25 cellular contexts compared by ENCODE assay signal in genomic region chr5:93741136-93741811, GRCh38. TPM values are rescaled to one million over a fixed set of nuclear protein-coding genes. Genes with fewer than 3 reads are reported as not detected.
A peak's percentile ranks its signal among the peaks of the same experiment; 100 is the strongest.
DNase-seq lines count a peak whose midpoint lies in the region; ATAC-seq, FAIRE-seq and TF ChIP-seq lines count a peak whose summit lies in the region.
"Had no signal": no experiment of that assay in that cellular context is flagged by ENCODE, and none has a peak within 500 bp of the region (broad histone marks: within the 10 kb centered on the region; RNA-seq: fewer than 3 reads in every experiment).

TSS of gene POU5F2 (minus strand) at chr5:93741600. CDS start at chr5:93741563, 37 bp downstream.

- intact Hi-C loops in Panc1 (cut with micrococcal nuclease; ENCODE audit: unreplicated experiment) (no loop called here), HepG2 (cut with micrococcal nuclease; ENCODE audit: unreplicated experiment) (no loop called here)

- H3K4me1 ChIP-seq in Panc1 (ENCODE audit: control insufficient read depth, insufficient read depth, low read length): no peaks in the 10 kb centered on the region
- no peaks in the 10 kb centered on the region for H3K4me1 ChIP-seq in HepG2 (ENCODE audit: insufficient read depth, low read length)
- H3K4me1 ChIP-seq: esophagus muscularis mucosa, gastrocnemius medialis, thyroid gland had no signal

- H4K20me1 ChIP-seq in HepG2 (ENCODE audit: insufficient read depth, low read length): no peaks in the 10 kb centered on the region

- WGBS in HepG2 (ENCODE audit: low lambda C conversion rate): 91% methylated on average over 12 of the region's 29 CpGs

- in situ Hi-C loops in Panc1 (cut with HindIII; ENCODE audit: low pct_unique_long_range_greater_than_20kb, low sequenced_read_pairs) (no loop called here), HepG2 (cut with HindIII; ENCODE audit: extremely low pct_ligation_motif_present, low pct_unique_long_range_greater_than_20kb) (no loop called here)

- no peaks in the 10 kb centered on the region for H3K27me3 ChIP-seq in Panc1 (ENCODE audit: control insufficient read depth, insufficient read depth, low read length)
- no peaks in the 10 kb centered on the region for H3K27me3 ChIP-seq in HepG2 (ENCODE audit: control insufficient read depth in 1 of 2, insufficient read depth in 2 of 2, low read length in 2 of 2)
- H3K27me3 ChIP-seq: esophagus muscularis mucosa, gastrocnemius medialis, thyroid gland had no signal

- BruUV-seq in Panc1 (replicated peaks; lab: Mats Ljungman, UMichigan): no TSS peak
- no TSS peak for BruUV-seq in HepG2 (replicated peaks; lab: Mats Ljungman, UMichigan)

- no peak within 1 kb of the TSS for H3K9ac ChIP-seq in HepG2 (ENCODE audit: insufficient read depth, low read depth, low read length)

- no peak within 1 kb of the TSS for H3K27ac ChIP-seq in Panc1 (ENCODE audit: low read length)
- no peak within 1 kb of the TSS for H3K27ac ChIP-seq in HepG2 (ENCODE audit: extremely low read length, insufficient read depth, low read length)
- H3K27ac ChIP-seq: esophagus muscularis mucosa, gastrocnemius medialis, thyroid gland had no signal

- ATAC-seq in Panc1: no peak
- peak; percentile 31; the same call in 2 of the 3 replicates for ATAC-seq in HepG2
- ATAC-seq: activated CD8-positive, alpha-beta memory T cell treated with anti-CD3 and anti-CD28 coated beads, Interleukin-2, amount 10 ng/mL, durations not matched to agents 7 days and 5 days; activated T-helper 17 cell treated with anti-CD3 and anti-CD28 coated beads, Interleukin-2, amount 50 U/mL, for 72 hours; gastrocnemius medialis had no signal

- H3K4me2 ChIP-seq in HepG2 (ENCODE audit: low read depth, low read length): no peak within 1 kb of the TSS

- H2AFZ ChIP-seq in HepG2 (ENCODE audit: low read length): no peak within 1 kb of the TSS

- TF ChIP-seq EP300 in HepG2 (IDR thresholded peaks at IDR 0.05; ENCODE audit: low read depth in 2 of 2, low read length in 2 of 2) (no peak), HepG2 (CRISPR knock-in tag; IDR thresholded peaks at IDR 0.05; ENCODE audit: borderline replicate concordance) (no peak)

- POLR2A ChIA-PET in Panc1 (lab: Charles Lee) (no interaction called here), HepG2 (lab: Yijun Ruan, JAX) (no interaction called here)

- no peak for TF ChIP-seq RAD21 in HepG2 (CRISPR knock-in tag; IDR thresholded peaks at IDR 0.05)

- H3K4me3 ChIP-seq in Panc1 (ENCODE audit: low read depth in 2 of 2, low read length in 2 of 2): no peak within 1 kb of the TSS
- no peak within 1 kb of the TSS for H3K4me3 ChIP-seq in HepG2 (replicated peaks in 1 of 3; ENCODE audit: insufficient read depth in 1 of 3, low read depth in 2 of 3, low read length in 3 of 3)
- H3K4me3 ChIP-seq: esophagus muscularis mucosa, gastrocnemius medialis, thyroid gland had no signal

- no peak for TF ChIP-seq POLR2A in HepG2 (IDR thresholded peaks at IDR 0.05; ENCODE audit: insufficient read depth in 1 of 2, low read depth in 2 of 2, low read length in 2 of 2)

- peak; percentile 11 for DNase-seq in stimulated activated CD4-positive, alpha-beta T cell treated with anti-CD3 and anti-CD28 coated beads, Interleukin-15, amount 100 ng/mL, for 24 hours
- no peak for DNase-seq in stimulated activated CD4-positive, alpha-beta T cell treated with anti-CD3 and anti-CD28 coated beads, Interleukin-4, amount 100 ng/mL, for 1 hour
- DNase-seq in Panc1 (ENCODE audit: low read depth, low spot score) (no peak), HepG2 (ENCODE audit: low spot score) (no peak), T1000 (lab: John Stamatoyannopoulos, UW) (no peak), SK-N-DZ (ENCODE audit: low spot score) (no peak), DMS153 treated with DMSO at 0.1 percent for 48 hours (lab: John Stamatoyannopoulos, UW; ENCODE audit: unreplicated experiment) (no peak), RCC 7860 (ENCODE audit: low spot score) (no peak)
- DNase-seq: activated CD4-positive, alpha-beta T cell treated with anti-CD3 and anti-CD28 coated beads, Interleukin-2, amount 10 ng/mL, durations not matched to agents 7 days and 5 days; activated CD8-positive, alpha-beta memory T cell treated with anti-CD3 and anti-CD28 coated beads, Interleukin-2, amount 10 ng/mL, durations not matched to agents 7 days and 5 days; activated naive CD8-positive, alpha-beta T cell treated with anti-CD3 and anti-CD28 coated beads, Interleukin-2, amount 10 ng/mL, durations not matched to agents 7 days and 5 days; C1 segment of cervical spinal cord; effector CD4-positive, alpha-beta T cell; gastrocnemius medialis; KBM-7; mammary epithelial cell; NCI-H187 treated with DMSO at 0.1 percent for 48 hours; NCI-H2227 treated with DMSO at 0.1 percent for 48 hours; occipital lobe; small intestine; stimulated activated naive CD4-positive, alpha-beta T cell; thyroid gland had no signal

- FAIRE-seq in HepG2 (lab: Jason Lieb, UNC) (no peak), RCC 7860 (lab: Jason Lieb, UNC) (no peak)
- FAIRE-seq: H54, small intestine had no signal

- H3K9me3 ChIP-seq in Panc1 (ENCODE audit: control insufficient read depth, insufficient read depth, low read depth, low read length): no peaks in the 10 kb centered on the region
- H3K9me3 ChIP-seq in HepG2 (ENCODE audit: low read length): no peaks in the 10 kb centered on the region
- H3K9me3 ChIP-seq: esophagus muscularis mucosa, gastrocnemius medialis, thyroid gland had no signal

- no peaks in the 10 kb centered on the region for H3K79me2 ChIP-seq in HepG2 (ENCODE audit: insufficient read depth, low read length)

- 0 out of 2 replicates have a peak, but pooled peaks have one; percentile 6 for TF ChIP-seq CTCF in Panc1 (IDR thresholded peaks at IDR 0.05)
- no peak for TF ChIP-seq CTCF in HepG2 (CRISPR knock-in tag; IDR thresholded peaks at IDR 0.05)

- CTCF ChIA-PET in Panc1 (lab: Charles Lee) (no interaction called here), HepG2 (lab: Yijun Ruan, JAX; ENCODE audit: low intra/inter-chr PET ratio, low total read pairs) (no interaction called here)

- H3K36me3 ChIP-seq in Panc1 (ENCODE audit: control insufficient read depth, insufficient read depth, low read length): no peaks in the 10 kb centered on the region
- no peaks in the 10 kb centered on the region for H3K36me3 ChIP-seq in HepG2 (replicated peaks in 1 of 2; ENCODE audit: control insufficient read depth in 1 of 2, insufficient read depth in 2 of 2, low read length in 2 of 2)
- H3K36me3 ChIP-seq: gastrocnemius medialis had no signal

TF ChIP-seq in HepG2, 621 proteins besides CTCF, POLR2A, EP300 and RAD21:
- TF ChIP-seq ZBTB33 (CRISPR knock-in tag; IDR thresholded peaks at IDR 0.05) (peak; percentile 81), TCF7 (IDR thresholded peaks at IDR 0.05; ENCODE audit: low read depth) (no peak)

RNA-seq across cellular contexts. Expression of gene POU5F2, which starts in this region (rescaled TPM):
- 0.39 TPM for total RNA-seq in Panc1 (2021; ENCODE audit: unreplicated experiment)
- polyA plus RNA-seq in Panc1 (2012; ENCODE audit: insufficient read length): not detected
- total RNA-seq in HepG2 (2016; rRNA removed; fragmentation: Illumina TruSeq; extraction: Trizol): 0.10 and 0.38 TPM in 2 replicates
- not detected in 2 replicates for total RNA-seq in HepG2 (2016; cell fraction: cytosol; rRNA removed; fragmentation: Illumina TruSeq; extraction: Trizol; ENCODE audit: low read depth)
- total RNA-seq in HepG2 (2016; cell fraction: insoluble cytoplasmic fraction; rRNA removed; fragmentation: Illumina TruSeq; extraction: Trizol): 0.12 and 0.35 TPM in 2 replicates
- total RNA-seq in HepG2 (2016; cell fraction: membrane; rRNA removed; fragmentation: Illumina TruSeq; extraction: Trizol): 0.03 TPM in 1 of 2 replicates, not detected in the other
- total RNA-seq in HepG2 (2016; cell fraction: nucleus; rRNA removed; fragmentation: Illumina TruSeq; extraction: Trizol): 2.4 and 2.5 TPM in 2 replicates
- polyA plus RNA-seq in HepG2 (2011; rRNA removed): 0.09 and 0.13 TPM in 2 replicates
- 0.01 TPM in 1 of 2 replicates, not detected in the other for polyA plus RNA-seq in HepG2 (2011; cell fraction: cytosol; rRNA removed)
- 0.74 and 1.0 TPM in 2 replicates for polyA plus RNA-seq in HepG2 (2011; cell fraction: nucleus; rRNA removed)
- polyA plus RNA-seq in HepG2 (2012): 0.04 TPM in 1 of 2 replicates, not detected in the other
- polyA plus RNA-seq in HepG2 (2016; cell fraction: cytosol; fragmentation: Illumina TruSeq; extraction: Trizol; ENCODE audit: low read depth): not detected in 2 replicates
- polyA plus RNA-seq in HepG2 (2016; cell fraction: insoluble cytoplasmic fraction; fragmentation: Illumina TruSeq; extraction: Trizol; ENCODE audit: low read depth): not detected in 2 replicates
- not detected in 2 replicates for polyA plus RNA-seq in HepG2 (2016; cell fraction: membrane; fragmentation: Illumina TruSeq; extraction: Trizol; ENCODE audit: low read depth)
- polyA plus RNA-seq in HepG2 (2016; cell fraction: nucleus; fragmentation: Illumina TruSeq; extraction: Trizol; ENCODE audit: insufficient read depth, low read depth): 0.11 TPM in 1 of 2 replicates, not detected in the other
- 1.6 and 1.9 TPM in 2 replicates for polyA minus RNA-seq in HepG2 (2011; rRNA and poly(A)+ RNA removed; ENCODE audit: low replicate concordance)
- polyA minus RNA-seq in HepG2 (2011; cell fraction: cytosol; rRNA and poly(A)+ RNA removed): 0.09 and 0.10 TPM in 2 replicates
- 17.4 and 20.1 TPM in 2 replicates for polyA minus RNA-seq in HepG2 (2011; cell fraction: nucleus; rRNA and poly(A)+ RNA removed)
- not detected in 2 replicates for polyA plus RNA-seq in SK-N-DZ (2014; cell fraction: cytosol; rRNA removed)
- 0.05 and 0.30 TPM in 2 replicates for polyA plus RNA-seq in SK-N-DZ (2014; cell fraction: nucleus; rRNA removed)
- polyA plus RNA-seq: mammary epithelial cell had no signal
